Comparison of ENCODE assay signal across 8 cellular contexts in the genomic region with DNA sequence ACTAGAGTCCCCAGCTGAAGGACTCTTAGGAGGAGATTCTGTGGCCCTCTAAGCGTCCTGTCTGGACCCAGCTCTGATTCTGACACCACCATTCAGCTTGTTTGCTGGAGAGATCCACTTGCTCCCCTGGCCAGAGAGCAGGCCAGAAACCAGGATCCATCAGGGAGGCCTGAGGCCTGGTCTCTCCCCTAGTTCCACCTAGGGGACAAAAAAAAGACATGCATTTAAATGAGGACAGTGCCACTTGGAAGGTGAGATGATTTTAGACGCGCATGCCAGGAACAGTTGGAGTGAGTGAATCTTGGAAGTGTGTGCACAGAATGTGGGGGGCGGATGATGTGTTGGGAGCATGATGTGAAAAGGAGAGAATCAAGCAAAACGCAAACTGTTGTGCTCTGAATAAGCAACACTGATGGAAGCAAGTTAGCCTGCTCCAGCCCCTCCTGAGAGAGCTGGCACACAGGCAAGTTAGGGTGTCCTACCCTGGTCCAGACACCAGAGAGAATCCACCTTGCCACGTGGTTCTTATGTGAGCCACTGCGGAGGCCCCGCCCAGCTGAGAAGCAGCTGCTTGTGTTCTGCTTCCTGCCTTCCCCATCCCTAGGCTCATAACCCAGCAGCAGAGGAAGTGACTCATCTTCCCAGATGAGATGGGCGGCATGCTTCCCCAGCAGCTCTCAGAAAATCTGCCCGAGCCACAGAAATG. TPM values are rescaled to one million over a fixed set of nuclear protein-coding genes. Genes with fewer than 3 reads are reported as not detected.
DNase-seq lines count a peak whose midpoint lies in the region; ATAC-seq and TF ChIP-seq lines count a peak whose summit lies in the region.

No MANE protein-coding gene starts in this region.

- H3K4me1 Mint-ChIP-seq in activated naive CD4-positive, alpha-beta T cell treated with anti-CD3 and anti-CD28 coated beads for 36 hours (ENCODE audit: low read depth), result peaks cover 27% of the 10 kb centered on the region

- H3K4me3 ChIP-seq in ACC112 (ENCODE audit: low read depth, low read length), result no peak overlapping the region
- no peak overlapping the region for H3K4me3 ChIP-seq in psoas muscle
- H3K4me3 ChIP-seq in uterus, result no peak overlapping the region

- no peaks in the 10 kb centered on the region for H3K79me2 ChIP-seq in ACC112 (ENCODE audit: control insufficient read depth, insufficient read depth, low read length, unreplicated experiment)

- 32 to 52% (median 38%) methylated on average over 10 of the region's 10 CpGs for WGBS in psoas muscle, 3 donors

- H3K9me3 ChIP-seq in psoas muscle (no peaks in the 10 kb centered on the region), uterus (no peaks in the 10 kb centered on the region)

- TF ChIP-seq CTCF in psoas muscle (IDR thresholded peaks at IDR 0.05), result no peak
- TF ChIP-seq CTCF in uterus (IDR thresholded peaks at IDR 0.05), result peak in 1 of 4 experiments; percentile 17

- no peak overlapping the region for H3K27ac ChIP-seq in ACC112 (ENCODE audit: low read depth, low read length)
- no peak overlapping the region for H3K27ac ChIP-seq in psoas muscle
- peak overlapping the region in 1 of 2 donors; percentile 30 for H3K27ac ChIP-seq in uterus

- CTCF ChIA-PET in activated naive CD4-positive, alpha-beta T cell treated with anti-CD3 and anti-CD28 coated beads for 36 hours (lab: Charles Lee), result interaction anchor here (0.8 to 16.1 kb wide), 14 partner anchors 11 to 287 kb away, joined by 3 to 445 read pairs (median 4); partner anchors contain the start of gene TPBGL

- H3K4me1 ChIP-seq in ACC112 (ENCODE audit: control insufficient read depth, insufficient read depth, low read length, unreplicated experiment) (peaks cover 8% of the 10 kb centered on the region), psoas muscle (peaks cover 3% of the 10 kb centered on the region), uterus (no peaks in the 10 kb centered on the region)

- intact Hi-C loops in activated naive CD4-positive, alpha-beta T cell treated with anti-CD3 and anti-CD28 coated beads for 36 hours (cut with micrococcal nuclease), result loop anchor here (1.0 to 10.0 kb wide), 10 partner anchors 42 to 382 kb away; partner anchors contain the start of genes GDPD5, SPCS2 and XRRA1
- intact Hi-C loops in psoas muscle (cut with DNase I), result loop anchor here (2.0 to 10.0 kb wide), 3 partner anchors 59 to 242 kb away; no protein-coding TSS in a partner anchor
- intact Hi-C loops in uterus (cut with DNase I; ENCODE audit: low total_unique reads), result loop anchor here (5.0 kb wide), 1 partner anchor 99 kb away; the partner anchor contains the start of gene TPBGL

- H3K9me3 Mint-ChIP-seq in activated naive CD4-positive, alpha-beta T cell treated with anti-CD3 and anti-CD28 coated beads for 36 hours, result no peaks in the 10 kb centered on the region

- H3K36me3 Mint-ChIP-seq in activated naive CD4-positive, alpha-beta T cell treated with anti-CD3 and anti-CD28 coated beads for 36 hours (ENCODE audit: low read depth), result no peaks in the 10 kb centered on the region

- 0 out of 2 replicates have a peak, but pooled peaks cover 4% of the 10 kb centered on the region for H3K27me3 ChIP-seq in ACC112 (ENCODE audit: insufficient read depth, low read length)
- H3K27me3 ChIP-seq in psoas muscle (ENCODE audit: insufficient read depth in 3 of 3, low read length in 2 of 3), result peaks cover 0 to 8% (median 0%) of the 10 kb centered on the region in 3 donors
- no peaks in the 10 kb centered on the region for H3K27me3 ChIP-seq in uterus

- TF ChIP-seq POLR2A in uterus (IDR thresholded peaks at IDR 0.05), result no peak

- H3K36me3 ChIP-seq in ACC112 (ENCODE audit: insufficient read depth, low read length) (no peaks in the 10 kb centered on the region), psoas muscle (ENCODE audit: insufficient read depth in 1 of 2, low read depth in 1 of 2) (no peaks in the 10 kb centered on the region), uterus (no peaks in the 10 kb centered on the region)

- H3K4me3 Mint-ChIP-seq in activated naive CD4-positive, alpha-beta T cell treated with anti-CD3 and anti-CD28 coated beads for 36 hours, result no peak overlapping the region

- DNase-seq in HT-29 (ENCODE audit: low spot score) (peak; percentile 87), glomerular visceral epithelial cell (ENCODE audit: extremely low spot score) (peak; percentile 90), psoas muscle (peak; percentile 79 to 82), uterus (peak; percentile 54 to 63)
- peak; percentile 92 for DNase-seq in activated naive CD4-positive, alpha-beta T cell treated with anti-CD3 and anti-CD28 coated beads for 36 hours

- ATAC-seq in GM18873 (IDR thresholded peaks at IDR 0.05; ENCODE audit: low FRiP score, unreplicated experiment), result peak; percentile 55
- peak; percentile 97 for ATAC-seq in SK-N-SH treated with all-trans-retinoic acid at 6 μM for 48 hours
- peak; percentile 75 to 82 (median 79) for ATAC-seq in psoas muscle

- no peaks in the 10 kb centered on the region for H3K27me3 Mint-ChIP-seq in activated naive CD4-positive, alpha-beta T cell treated with anti-CD3 and anti-CD28 coated beads for 36 hours (ENCODE audit: low read depth)

- peak overlapping the region; percentile 64 for H2AFZ ChIP-seq in ACC112 (ENCODE audit: low read length, unreplicated experiment)

- peak overlapping the region; percentile 86 for H3K27ac Mint-ChIP-seq in activated naive CD4-positive, alpha-beta T cell treated with anti-CD3 and anti-CD28 coated beads for 36 hours

TF ChIP-seq in SK-N-SH treated with all-trans-retinoic acid at 6 μM for 48 hours, 23 proteins besides CTCF, POLR2A, EP300 and RAD21:
- TF ChIP-seq CSDC2 (CRISPR knock-in tag; IDR thresholded peaks at IDR 0.05) (no peak), PATZ1 (CRISPR knock-in tag; IDR thresholded peaks at IDR 0.05; ENCODE audit: borderline replicate concordance) (no peak), OSR1 (CRISPR knock-in tag; IDR thresholded peaks at IDR 0.05) (no peak), ZFP30 (CRISPR knock-in tag; IDR thresholded peaks at IDR 0.05) (no peak)

RNA-seq across cellular contexts. Expression of gene SLCO2B1, which starts 8.0 kb away (rescaled TPM):
- 0.55 and 1.9 TPM in 2 replicates for total RNA-seq in HT-29 (2014; rRNA removed; shearing (Covaris generic))
- not detected for total RNA-seq in activated naive CD4-positive, alpha-beta T cell treated with anti-CD3 and anti-CD28 coated beads for 36 hours
- total RNA-seq in psoas muscle, result 10 to 100 TPM; 10.7 to 17.7 (median 12.3) TPM
- 1 to 10 TPM; 1.2 to 5.6 (median 1.7) TPM for polyA plus RNA-seq in psoas muscle
- 10 to 100 TPM; 11.8 to 58.1 (median 31.8) TPM for total RNA-seq in uterus

RNA-seq across cellular contexts. Expression of gene OR2AT4, which starts 46.2 kb away (rescaled TPM):
- total RNA-seq in HT-29 (2014; rRNA removed; shearing (Covaris generic)), result not detected in 2 replicates
- not detected for total RNA-seq in activated naive CD4-positive, alpha-beta T cell treated with anti-CD3 and anti-CD28 coated beads for 36 hours
- total RNA-seq in psoas muscle (not detected), uterus (not detected)
- polyA plus RNA-seq in psoas muscle, result not detected
